ENCODE assay signal across 20 cellular contexts in genomic region chr15:85489773-85490493, GRCh38.
A peak's percentile ranks its signal among the peaks of the same experiment; 100 is the strongest.
DNase-seq lines count a peak whose midpoint lies in the region; ATAC-seq and TF ChIP-seq lines count a peak whose summit lies in the region.
"Had no signal": no experiment of that assay in that cellular context is flagged by ENCODE, and none has a peak within 500 bp of the region (broad histone marks: within the 10 kb centered on the region; RNA-seq: fewer than 3 reads in every experiment).

No MANE protein-coding gene starts in this region.

- no peaks in the 10 kb centered on the region for H3K27me3 ChIP-seq in left ventricle myocardium inferior (ENCODE audit: low read depth)
- no peaks in the 10 kb centered on the region for H3K27me3 ChIP-seq in heart left ventricle
- no peaks in the 10 kb centered on the region for H3K27me3 ChIP-seq in spleen (replicated peaks in 1 of 7)
- H3K27me3 ChIP-seq: esophagus squamous epithelium, pancreas had no signal

- H3K4me1 ChIP-seq in left ventricle myocardium inferior, result peaks cover 90% of the 10 kb centered on the region
- H3K4me1 ChIP-seq in heart left ventricle, result peaks cover 0 to 81% (median 42%) of the 10 kb centered on the region in 12 donors
- peaks cover 5 to 76% (median 47%) of the 10 kb centered on the region in 6 donors for H3K4me1 ChIP-seq in spleen
- H3K4me1 ChIP-seq: pancreas had no signal

- no peak for TF ChIP-seq CTCF in left ventricle myocardium inferior (IDR thresholded peaks at IDR 0.05; ENCODE audit: borderline replicate concordance)
- no peak for TF ChIP-seq CTCF in heart left ventricle (IDR thresholded peaks at IDR 0.05)
- no peak for TF ChIP-seq CTCF in spleen (IDR thresholded peaks at IDR 0.05 in 8 of 11, conservative IDR thresholded peaks at IDR 0.05 in 3 of 11)

- H3K4me1 Mint-ChIP-seq in central memory CD8-positive, alpha-beta T cell, result peaks cover 49% of the 10 kb centered on the region

- ATAC-seq in heart left ventricle (no peak), HG02678 (IDR thresholded peaks at IDR 0.05; ENCODE audit: unreplicated experiment) (peak; percentile 37), HG02938 (IDR thresholded peaks at IDR 0.05; ENCODE audit: unreplicated experiment) (no peak)
- ATAC-seq in central memory CD8-positive, alpha-beta T cell (replicated peaks; ENCODE audit: extremely low read depth, poor library complexity, severe bottlenecking), result no peak
- ATAC-seq: HepG2, pancreas had no signal

- 82 to 88% (median 84%) methylated on average over 3 of the region's 3 CpGs for WGBS in heart left ventricle, 4 donors
- 42 to 73% (median 54%) methylated on average over 3 of the region's 3 CpGs for WGBS in spleen, 5 donors

- DNase-seq in left ventricle myocardium inferior (no peak), heart left ventricle (no peak), spleen (no peak), AG08395 (ENCODE audit: low spot score) (no peak), germinal center (ENCODE audit: low spot score) (no peak)
- no peak for DNase-seq in central memory CD8-positive, alpha-beta T cell (ENCODE audit: low spot score in 2 of 2)
- DNase-seq: activated gamma-delta T cell; cortex of kidney; esophagus squamous epithelium; H7; hippocampal formation; NCI-H2029 treated with DMSO at 0.1 percent for 48 hours; NCI-H526 treated with DMSO at 0.1 percent for 48 hours; pancreas; PC-9; stimulated activated naive CD4-positive, alpha-beta T cell treated with Interleukin-2 at 50 U/mL for 16 hours had no signal

- H3K27ac ChIP-seq in left ventricle myocardium inferior (replicated peaks) (peak overlapping the region; percentile 13), heart left ventricle (no peak overlapping the region), spleen (no peak overlapping the region)
- H3K27ac ChIP-seq: esophagus squamous epithelium, pancreas, PC-9, SK-N-MC had no signal

- H3K4me3 ChIP-seq in left ventricle myocardium inferior, result no peak overlapping the region
- no peak overlapping the region for H3K4me3 ChIP-seq in heart left ventricle
- H3K4me3 ChIP-seq in spleen, result no peak overlapping the region
- H3K4me3 ChIP-seq: esophagus squamous epithelium, pancreas, PC-9, SK-N-MC had no signal

- H3K4me3 Mint-ChIP-seq in central memory CD8-positive, alpha-beta T cell, result no peak overlapping the region

- H3K27ac Mint-ChIP-seq in central memory CD8-positive, alpha-beta T cell (ENCODE audit: low read depth), result peak overlapping the region; percentile 49

- TF ChIP-seq POLR2A in heart left ventricle (IDR thresholded peaks at IDR 0.05), result no peak
- no peak for TF ChIP-seq POLR2A in spleen (IDR thresholded peaks at IDR 0.05)

- intact Hi-C loops in left ventricle myocardium inferior (cut with micrococcal nuclease) (loop anchor here (10.0 kb wide), 2 partner anchors 95 to 205 kb away; no protein-coding TSS in a partner anchor), heart left ventricle (cut with DNase I) (loop anchor here in 9 of 10 donors (2.0 to 10.0 kb wide), 9 partner anchors 93 to 345 kb away; no protein-coding TSS in a partner anchor), spleen (cut with DNase I; ENCODE audit: low total_unique reads) (loop anchor here (10.0 kb wide), 1 partner anchor 345 kb away; no protein-coding TSS in a partner anchor)

- H3K9me3 Mint-ChIP-seq in central memory CD8-positive, alpha-beta T cell, result no peaks in the 10 kb centered on the region

- H3K9me3 ChIP-seq in left ventricle myocardium inferior (replicated peaks) (no peaks in the 10 kb centered on the region), heart left ventricle (no peaks in the 10 kb centered on the region), spleen (no peaks in the 10 kb centered on the region)
- H3K9me3 ChIP-seq: esophagus squamous epithelium, pancreas had no signal

- peaks cover 6% of the 10 kb centered on the region for H3K36me3 Mint-ChIP-seq in central memory CD8-positive, alpha-beta T cell (ENCODE audit: insufficient read depth)

- H3K27me3 Mint-ChIP-seq in central memory CD8-positive, alpha-beta T cell, result no peaks in the 10 kb centered on the region

- H3K36me3 ChIP-seq in left ventricle myocardium inferior (no peaks in the 10 kb centered on the region), heart left ventricle (peaks cover 0 to 19% (median 9%) of the 10 kb centered on the region in 9 donors), spleen (peaks cover 0 to 16% (median 3%) of the 10 kb centered on the region in 6 donors)
- H3K36me3 ChIP-seq: pancreas had no signal
